ENCODE assay signal across 1 cellular context in the genomic region with DNA sequence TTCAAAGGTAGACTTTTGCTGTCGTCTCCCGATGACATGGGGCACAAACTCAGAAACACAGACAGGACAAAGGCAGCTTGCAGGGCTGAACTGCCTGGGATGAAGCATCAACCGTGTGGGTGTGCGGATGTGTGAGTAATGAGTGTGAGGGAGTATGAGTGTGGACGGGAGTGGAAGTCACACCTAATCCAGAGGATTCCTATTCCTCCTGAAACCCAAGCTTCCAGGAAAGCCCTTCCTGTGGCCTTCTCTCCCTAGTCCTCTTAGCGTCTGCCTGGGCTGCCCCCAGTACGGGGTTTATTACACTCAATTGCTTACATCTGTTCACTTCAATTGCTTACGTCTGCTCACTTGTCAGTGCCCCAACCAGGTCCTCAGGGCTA.
TF ChIP-seq lines count a peak whose summit lies in the region.

No MANE protein-coding gene starts in this region.

TF ChIP-seq in HCT116, 20 proteins besides CTCF, POLR2A, EP300 and RAD21 (continued from another document):
- no peak for TF ChIP-seq SRF (IDR thresholded peaks at IDR 0.05; ENCODE audit: low read depth)
- no peak for TF ChIP-seq JUND (IDR thresholded peaks at IDR 0.05)
